ENCODE assay signal across 1 cellular context in genomic region chr21:29849735-29850176, GRCh38.
TF ChIP-seq lines count a peak whose summit lies in the region.

No MANE protein-coding gene starts in this region.

TF ChIP-seq in K562, 482 proteins besides CTCF, POLR2A, EP300 and RAD21 (continued from another document):
- TF ChIP-seq MNT (conservative IDR thresholded peaks at IDR 0.05) (no peak), JUN (IDR thresholded peaks at IDR 0.05; ENCODE audit: borderline replicate concordance, low read depth, low read length) (0 out of 2 replicates have a peak, but pooled peaks have one; percentile 16), JUN (CRISPR knock-in tag; IDR thresholded peaks at IDR 0.05; ENCODE audit: borderline replicate concordance) (no peak), E2F6 (IDR thresholded peaks at IDR 0.05; ENCODE audit: borderline replicate concordance in 1 of 2, extremely low read depth in 1 of 2, insufficient read depth in 1 of 2, insufficient read length in 1 of 2, low read depth in 1 of 2, low read length in 1 of 2, poor library complexity in 1 of 2, severe bottlenecking in 1 of 2) (no peak)
